Comparison of ENCODE assay signal across 33 cellular contexts in genomic region chr17:15929941-15930340, GRCh38. TPM values are rescaled to one million over a fixed set of nuclear protein-coding genes. Genes with fewer than 3 reads are reported as not detected.
"Had no signal": no experiment of that assay in that cellular context is flagged by ENCODE, and none has a peak within 500 bp of the region (broad histone marks: within the 10 kb centered on the region; RNA-seq: fewer than 3 reads in every experiment).

No MANE protein-coding gene starts in this region.

- H3K4me3 Mint-ChIP-seq: activated CD4-positive, alpha-beta memory T cell treated with anti-CD3 and anti-CD28 coated beads for 36 hours; activated CD4-positive, alpha-beta T cell treated with anti-CD3 and anti-CD28 coated beads for 36 hours; activated CD4-positive, alpha-beta T cell treated with anti-CD3 and anti-CD28 coated beads, Interleukin-2, amount 10 ng/mL, durations not matched to agents 24 days and 14 days; activated naive CD4-positive, alpha-beta T cell treated with anti-CD3 and anti-CD28 coated beads, Interleukin-2, amount 10 ng/mL, durations not matched to agents 7 days and 5 days; activated naive CD8-positive, alpha-beta T cell treated with anti-CD3 and anti-CD28 coated beads, Interleukin-2, amount 10 ng/mL, durations not matched to agents 7 days and 5 days; activated T-cell treated with anti-CD3 and anti-CD28 coated beads, Interleukin-2, amount 50 U/mL, for 24 hours; activated T-cell treated with anti-CD3 and anti-CD28 coated beads, Interleukin-2, amount 50 U/mL, for 72 hours; brain; effector memory CD8-positive, alpha-beta T cell; T-cell; T-helper 1 cell treated with Interleukin-12 subunit alpha and Interleukin-12 subunit beta and Interleukin-4 antibody, amounts not matched to agents 30 μg/mL and 1 μg/mL, for 36 hours; T-helper 2 cell treated with Interferon-gamma antibody and Interleukin-4, amounts not matched to agents 5 μg/mL and 100 μg/mL, for 36 hours had no signal

- ATAC-seq: activated CD4-positive, alpha-beta T cell treated with anti-CD3 and anti-CD28 coated beads for 36 hours; activated naive CD4-positive, alpha-beta T cell treated with anti-CD3 and anti-CD28 coated beads, Interleukin-2, amount 50 U/mL, for 72 hours; activated T-cell treated with anti-CD3 and anti-CD28 coated beads, Interleukin-2, amount 50 U/mL, for 72 hours; effector memory CD8-positive, alpha-beta T cell; T-cell had no signal

- H3K9me3 ChIP-seq: ascending aorta, breast epithelium, esophagus squamous epithelium had no signal

- FAIRE-seq: endometrium, endothelial cell of umbilical vein had no signal

- H3K27ac Mint-ChIP-seq: activated CD4-positive, alpha-beta memory T cell treated with anti-CD3 and anti-CD28 coated beads for 36 hours; activated CD4-positive, alpha-beta T cell treated with anti-CD3 and anti-CD28 coated beads for 36 hours; activated CD4-positive, alpha-beta T cell treated with anti-CD3 and anti-CD28 coated beads, Interleukin-2, amount 10 ng/mL, durations not matched to agents 24 days and 14 days; activated naive CD4-positive, alpha-beta T cell treated with anti-CD3 and anti-CD28 coated beads, Interleukin-2, amount 10 ng/mL, durations not matched to agents 7 days and 5 days; activated naive CD4-positive, alpha-beta T cell treated with anti-CD3 and anti-CD28 coated beads, Interleukin-2, amount 50 U/mL, for 72 hours; activated naive CD8-positive, alpha-beta T cell treated with anti-CD3 and anti-CD28 coated beads, Interleukin-2, amount 10 ng/mL, durations not matched to agents 7 days and 5 days; activated T-cell treated with anti-CD3 and anti-CD28 coated beads, Interleukin-2, amount 50 U/mL, for 24 hours; activated T-cell treated with anti-CD3 and anti-CD28 coated beads, Interleukin-2, amount 50 U/mL, for 72 hours; brain; effector memory CD8-positive, alpha-beta T cell; T-cell; T-helper 1 cell treated with Interleukin-12 subunit alpha and Interleukin-12 subunit beta and Interleukin-4 antibody, amounts not matched to agents 30 μg/mL and 1 μg/mL, for 36 hours; T-helper 2 cell treated with Interferon-gamma antibody and Interleukin-4, amounts not matched to agents 5 μg/mL and 100 μg/mL, for 36 hours had no signal

- H3K27me3 ChIP-seq: ascending aorta, breast epithelium, cardiac muscle cell had no signal

- H3K27ac ChIP-seq: ascending aorta, breast epithelium, cardiac muscle cell, coronary artery, epithelial cell of prostate, esophagus squamous epithelium had no signal

- H3K4me1 ChIP-seq: ascending aorta, breast epithelium, esophagus squamous epithelium had no signal

- H3K9me3 Mint-ChIP-seq: activated CD4-positive, alpha-beta memory T cell treated with anti-CD3 and anti-CD28 coated beads for 36 hours; activated CD4-positive, alpha-beta T cell treated with anti-CD3 and anti-CD28 coated beads, Interleukin-2, amount 10 ng/mL, durations not matched to agents 24 days and 14 days; activated naive CD4-positive, alpha-beta T cell treated with anti-CD3 and anti-CD28 coated beads, Interleukin-2, amount 10 ng/mL, durations not matched to agents 7 days and 5 days; activated naive CD4-positive, alpha-beta T cell treated with anti-CD3 and anti-CD28 coated beads, Interleukin-2, amount 50 U/mL, for 72 hours; activated naive CD8-positive, alpha-beta T cell treated with anti-CD3 and anti-CD28 coated beads, Interleukin-2, amount 10 ng/mL, durations not matched to agents 7 days and 5 days; activated T-cell treated with anti-CD3 and anti-CD28 coated beads, Interleukin-2, amount 50 U/mL, for 24 hours; activated T-cell treated with anti-CD3 and anti-CD28 coated beads, Interleukin-2, amount 50 U/mL, for 72 hours; brain; effector memory CD8-positive, alpha-beta T cell; T-cell; T-helper 1 cell treated with Interleukin-12 subunit alpha and Interleukin-12 subunit beta and Interleukin-4 antibody, amounts not matched to agents 30 μg/mL and 1 μg/mL, for 36 hours; T-helper 2 cell treated with Interferon-gamma antibody and Interleukin-4, amounts not matched to agents 5 μg/mL and 100 μg/mL, for 36 hours had no signal

- H3K36me3 ChIP-seq: ascending aorta, breast epithelium, cardiac muscle cell, esophagus squamous epithelium had no signal

- H3K4me3 ChIP-seq: ascending aorta, breast epithelium, cardiac muscle cell, coronary artery, esophagus squamous epithelium had no signal

- H3K4me1 Mint-ChIP-seq: activated CD4-positive, alpha-beta T cell treated with anti-CD3 and anti-CD28 coated beads for 36 hours; activated CD4-positive, alpha-beta T cell treated with anti-CD3 and anti-CD28 coated beads, Interleukin-2, amount 10 ng/mL, durations not matched to agents 24 days and 14 days; brain had no signal

- DNase-seq: activated CD4-positive, alpha-beta memory T cell treated with anti-CD3 and anti-CD28 coated beads for 36 hours; activated CD4-positive, alpha-beta T cell treated with anti-CD3 and anti-CD28 coated beads for 36 hours; activated CD4-positive, alpha-beta T cell treated with anti-CD3 and anti-CD28 coated beads, Interleukin-2, amount 10 ng/mL, durations not matched to agents 24 days and 14 days; activated CD4-positive, CD25-positive, alpha-beta regulatory T cell; activated CD4-positive, CD25-positive, alpha-beta regulatory T cell treated with anti-CD3 and anti-CD28 coated beads, Interleukin-2, amount 50 U/mL, for 72 hours; activated gamma-delta T cell; activated naive CD4-positive, alpha-beta T cell; activated naive CD4-positive, alpha-beta T cell treated with anti-CD3 and anti-CD28 coated beads, Interleukin-2, amount 10 ng/mL, durations not matched to agents 7 days and 5 days; activated naive CD8-positive, alpha-beta T cell treated with anti-CD3 and anti-CD28 coated beads, Interleukin-2, amount 10 ng/mL, durations not matched to agents 7 days and 5 days; activated T-cell treated with anti-CD3 and anti-CD28 coated beads for 4 hours; activated T-cell treated with anti-CD3 and anti-CD28 coated beads, Interleukin-2, amount 50 U/mL, for 24 hours; activated T-cell treated with anti-CD3 and anti-CD28 coated beads, Interleukin-2, amount 50 U/mL, for 72 hours; central memory CD4-positive, alpha-beta T cell; cerebellar nuclear complex; dermis blood vessel endothelial cell; effector CD4-positive, alpha-beta T cell; effector memory CD8-positive, alpha-beta T cell; esophagus squamous epithelium; foreskin melanocyte; head of caudate nucleus; T-cell; T1000 had no signal

- H3K36me3 Mint-ChIP-seq: activated CD4-positive, alpha-beta memory T cell treated with anti-CD3 and anti-CD28 coated beads for 36 hours; activated naive CD4-positive, alpha-beta T cell treated with anti-CD3 and anti-CD28 coated beads, Interleukin-2, amount 10 ng/mL, durations not matched to agents 7 days and 5 days; activated naive CD4-positive, alpha-beta T cell treated with anti-CD3 and anti-CD28 coated beads, Interleukin-2, amount 50 U/mL, for 72 hours; activated naive CD8-positive, alpha-beta T cell treated with anti-CD3 and anti-CD28 coated beads, Interleukin-2, amount 10 ng/mL, durations not matched to agents 7 days and 5 days; brain; T-cell had no signal

RNA-seq across cellular contexts. Expression of gene ADORA2B, which starts 15.0 kb away (rescaled TPM):
- total RNA-seq: ascending aorta had no signal
